In the genomic region with DNA sequence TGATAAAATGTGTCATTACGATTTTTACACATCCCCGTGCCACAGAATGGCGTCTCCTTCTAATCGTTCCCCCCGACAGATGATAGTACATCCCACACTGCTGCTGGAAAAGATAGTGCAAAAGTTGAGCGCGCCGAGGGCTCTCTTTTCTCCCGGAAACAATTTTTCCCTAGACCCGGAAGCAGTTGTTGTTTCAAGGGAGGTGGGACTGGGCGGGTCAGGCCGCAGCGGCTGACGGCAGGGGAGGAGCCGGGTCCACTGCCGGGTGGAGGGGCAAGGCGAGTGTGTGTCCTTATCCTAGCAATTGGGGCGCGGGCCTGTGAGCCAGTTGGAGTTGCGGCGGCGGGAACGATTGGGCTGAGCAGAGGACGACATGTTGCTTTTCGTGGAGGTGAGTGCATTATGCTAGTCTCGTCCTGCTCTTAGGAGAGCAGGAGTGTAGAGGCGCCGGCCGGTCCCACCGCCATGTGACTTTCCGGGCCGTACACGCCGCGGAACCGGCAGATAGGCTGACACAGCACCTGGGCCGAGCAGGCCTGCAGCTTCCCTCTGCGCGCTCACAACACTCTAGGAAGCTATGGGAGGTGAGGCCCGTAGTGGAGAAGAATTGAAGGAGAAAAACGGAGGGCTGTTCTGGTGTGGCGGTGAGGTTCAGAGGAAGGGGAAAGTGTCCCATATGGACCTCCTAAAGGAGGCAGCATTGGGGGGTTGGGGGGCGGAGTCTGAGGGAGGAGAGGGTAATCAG, we compare ENCODE assay signal across 8 cellular contexts. TPM values are rescaled to one million over a fixed set of nuclear protein-coding genes. Genes with fewer than 3 reads are reported as not detected.
DNase-seq lines count a peak whose midpoint lies in the region; ATAC-seq, FAIRE-seq and TF ChIP-seq lines count a peak whose summit lies in the region.

Gene LARP4, plus strand, starts transcription at position 248 of the 745 bp plus-strand sequence. Its CDS starts 126 bp downstream, at position 374.

- H3K27ac Mint-ChIP-seq in IgD-negative memory B cell: peak within 1 kb of the TSS; percentile 89 to 98 (median 96)

- H3K4me1 ChIP-seq in mononuclear cell (ENCODE audit: insufficient read depth, low read length): peaks cover 17% of the 10 kb centered on the region

- TF ChIP-seq CTCF in D721Med (IDR thresholded peaks at IDR 0.05; ENCODE audit: insufficient read depth, missing control alignments) (no peak), epithelial cell of esophagus (IDR thresholded peaks at IDR 0.05; ENCODE audit: insufficient read depth, low read depth, low read length, missing control alignments) (no peak)

- H3K4me3 Mint-ChIP-seq in IgD-negative memory B cell: peak within 1 kb of the TSS; percentile 95 to 98 (median 96)

- FAIRE-seq in D721Med (lab: Jason Lieb, UNC): no peak

- H3K27me3 Mint-ChIP-seq in IgD-negative memory B cell: peaks cover 5% of the 10 kb centered on the region

- H3K4me3 ChIP-seq in epithelial cell of esophagus (ENCODE audit: low read length): peak within 1 kb of the TSS; percentile 92
- peak within 1 kb of the TSS; percentile 77 for H3K4me3 ChIP-seq in mononuclear cell (ENCODE audit: low read length)

- no peaks in the 10 kb centered on the region for H3K9me3 ChIP-seq in mononuclear cell (ENCODE audit: low read depth, low read length)

- no peaks in the 10 kb centered on the region for H3K9me3 Mint-ChIP-seq in IgD-negative memory B cell

- H3K36me3 Mint-ChIP-seq in IgD-negative memory B cell: peaks cover 1% of the 10 kb centered on the region

- H3K27me3 ChIP-seq in mononuclear cell (ENCODE audit: insufficient read depth, low read length): no peaks in the 10 kb centered on the region

- DNase-seq in D721Med (ENCODE audit: insufficient read length, low spot score) (peak; percentile 76), OCI-M2 (lab: John Stamatoyannopoulos, UW; ENCODE audit: unreplicated experiment) (peak; percentile 68), activated T-cell treated with anti-CD3 and anti-CD28 coated beads for 4 hours (peak; percentile 80), epithelial cell of esophagus (ENCODE audit: low read depth) (peak; percentile 96)
- DNase-seq in stimulated activated CD8-positive, alpha-beta memory T cell treated with anti-CD3 and anti-CD28 coated beads, Interleukin-4, amount 100 ng/mL, for 1 hour (ENCODE audit: low read depth in 2 of 2, low spot score in 1 of 2): peak; percentile 60 to 78

- peaks cover 25 to 30% (median 26%) of the 10 kb centered on the region in 3 donors for H3K4me1 Mint-ChIP-seq in IgD-negative memory B cell

- peak; percentile 91 for ATAC-seq in GM21528 (IDR thresholded peaks at IDR 0.05; ENCODE audit: low FRiP score, unreplicated experiment)

RNA-seq across cellular contexts. Expression of gene LARP4, which starts in this region (rescaled TPM):
- polyA plus RNA-seq in IgD-negative memory B cell: 21.3 TPM
- total RNA-seq in mononuclear cell: 41.8 TPM

Comparison
In these comparisons a context has a peak if more than half of its experiments do, and no peak if none do; other contexts are left out.
1. Peak in every context shown above with its lines: DNase-seq, ATAC-seq and H3K4me3 ChIP-seq.